In genomic region chr10:71213127-71213616, GRCh38 we compare ENCODE assay signal across 8 cellular contexts. TPM values are rescaled to one million over a fixed set of nuclear protein-coding genes. Genes with fewer than 3 reads are reported as not detected.
DNase-seq lines count a peak whose midpoint lies in the region; ATAC-seq and TF ChIP-seq lines count a peak whose summit lies in the region.

No MANE protein-coding gene starts in this region.

- TF ChIP-seq CTCF in GM13977 (IDR thresholded peaks at IDR 0.05; ENCODE audit: extremely low read depth, insufficient read depth, missing control alignments) = no peak

- in situ Hi-C loops in GM13977 (cut with MboI; ENCODE audit: low pct_unique_long_range_greater_than_20kb, low sequenced_read_pairs, unreplicated experiment) = no loop called here

- ATAC-seq in left ventricle myocardium superior (peak; percentile 9), HG02588 (IDR thresholded peaks at IDR 0.05; ENCODE audit: unreplicated experiment) (no peak)

- DNase-seq in A172 (ENCODE audit: low spot score) = peak; percentile 62
- DNase-seq in GM13977 (ENCODE audit: low spot score) = peak; percentile 51
- peak; percentile 64 for DNase-seq in NCI-H526 treated with DMSO at 0.1 percent for 48 hours (lab: John Stamatoyannopoulos, UW)
- peak; percentile 56 for DNase-seq in amniotic stem cell (lab: John Stamatoyannopoulos, UW)
- DNase-seq in left ventricle myocardium superior = peak; percentile 71
- DNase-seq in posterior cingulate gyrus = peak in 7 of 10 donors; percentile 40 to 91 (median 55)
- no peak for DNase-seq in SKM-1 (lab: John Stamatoyannopoulos, UW; ENCODE audit: unreplicated experiment)

- intact Hi-C loops in left ventricle myocardium superior (cut with micrococcal nuclease) (loop anchor here (5.0 kb wide), 1 partner anchor 59 kb away; no protein-coding TSS in a partner anchor), posterior cingulate gyrus (cut with DNase I) (loop anchor here (2.0 kb wide), 1 partner anchor 20 kb away; no protein-coding TSS in a partner anchor)

RNA-seq across cellular contexts. Expression of gene UNC5B, which starts 0.8 kb away (rescaled TPM):
- total RNA-seq in A172 (2014; rRNA removed; shearing (Covaris generic)) = 2.3 and 4.6 TPM in 2 replicates
- 12.8 TPM for total RNA-seq in left ventricle myocardium superior
